8 cellular contexts compared by ENCODE assay signal in genomic region chr11:107928767-107929507, GRCh38. TPM values are rescaled to one million over a fixed set of nuclear protein-coding genes. Genes with fewer than 3 reads are reported as not detected.
A peak's percentile ranks its signal among the peaks of the same experiment; 100 is the strongest.
DNase-seq lines count a peak whose midpoint lies in the region; ATAC-seq and TF ChIP-seq lines count a peak whose summit lies in the region.

No MANE protein-coding gene starts in this region.

- H3K27me3 ChIP-seq in NT2/D1 (ENCODE audit: insufficient read depth, insufficient read length): no peaks in the 10 kb centered on the region
- H3K27me3 ChIP-seq in lung (ENCODE audit: control insufficient read depth, insufficient read depth): no peaks in the 10 kb centered on the region
- H3K27me3 ChIP-seq in thymus (ENCODE audit: control insufficient read depth, insufficient read depth): peaks cover 13% of the 10 kb centered on the region
- peaks cover 30% of the 10 kb centered on the region for H3K27me3 ChIP-seq in foreskin keratinocyte

- peak overlapping the region; percentile 79 for H3K4me3 ChIP-seq in NT2/D1 (ENCODE audit: insufficient read length, low read depth)
- H3K4me3 ChIP-seq in lung: peak overlapping the region; percentile 51
- peak overlapping the region; percentile 40 for H3K4me3 ChIP-seq in thymus (ENCODE audit: low read length)

- TF ChIP-seq POLR2A in GM18505 (IDR thresholded peaks at IDR 0.05; ENCODE audit: borderline replicate concordance, extremely low read depth, insufficient read depth, insufficient read length): no peak

- H3K36me3 ChIP-seq in NT2/D1 (ENCODE audit: insufficient read depth, insufficient read length, low read length) (no peaks in the 10 kb centered on the region), lung (ENCODE audit: control insufficient read depth in 2 of 2, insufficient read depth in 2 of 2, low read length in 2 of 2) (no peaks in the 10 kb centered on the region), thymus (ENCODE audit: control insufficient read depth, insufficient read depth) (no peaks in the 10 kb centered on the region)

- H3K27ac ChIP-seq in lung (ENCODE audit: low read depth in 1 of 2, low read length in 1 of 2) (no peak overlapping the region), thymus (ENCODE audit: low read depth) (no peak overlapping the region), foreskin keratinocyte (no peak overlapping the region)

- no peaks in the 10 kb centered on the region for H3K9me3 ChIP-seq in NT2/D1 (ENCODE audit: insufficient read depth, low read length)
- no peaks in the 10 kb centered on the region for H3K9me3 ChIP-seq in lung (ENCODE audit: control insufficient read depth in 2 of 2, insufficient read depth in 1 of 2, low read length in 1 of 2)
- peaks cover 2% of the 10 kb centered on the region for H3K9me3 ChIP-seq in thymus (ENCODE audit: control insufficient read depth)

- H3K4me1 ChIP-seq in NT2/D1 (ENCODE audit: insufficient read depth, insufficient read length): no peaks in the 10 kb centered on the region
- peaks cover 0 to 10% of the 10 kb centered on the region in 2 donors for H3K4me1 ChIP-seq in lung (ENCODE audit: control insufficient read depth in 2 of 2, insufficient read depth in 2 of 2, low read length in 2 of 2)
- H3K4me1 ChIP-seq in thymus (ENCODE audit: control insufficient read depth, insufficient read depth, low read length): no peaks in the 10 kb centered on the region
- H3K4me1 ChIP-seq in foreskin keratinocyte: no peaks in the 10 kb centered on the region

- H3K9ac ChIP-seq in NT2/D1 (ENCODE audit: insufficient read length, low read depth): peak overlapping the region; percentile 76

- TF ChIP-seq CTCF in lung (IDR thresholded peaks at IDR 0.05; ENCODE audit: control extremely low read depth, extremely low read depth) (no peak), foreskin keratinocyte (conservative IDR thresholded peaks at IDR 0.05) (no peak)

- WGBS in lung, 2 donors: 2% methylated on average over 35 to 41 of the region's 41 CpGs
- 4% methylated on average over 41 of the region's 41 CpGs for WGBS in thymus

- ATAC-seq in GM18505 (IDR thresholded peaks at IDR 0.05; ENCODE audit: unreplicated experiment) (peak; percentile 10), HG03097 (IDR thresholded peaks at IDR 0.05; ENCODE audit: low FRiP score, unreplicated experiment) (peak; percentile 17), lung (ENCODE audit: insufficient read depth, low FRiP score) (peak; percentile 25), foreskin keratinocyte (no peak)

- peak; percentile 64 for DNase-seq in ACHN
- no peak for DNase-seq in NT2/D1 (ENCODE audit: low read depth, low spot score)
- peak; percentile 61 for DNase-seq in cerebellar cortex (ENCODE audit: low spot score)
- no peak for DNase-seq in lung (ENCODE audit: low spot score)
- DNase-seq in foreskin keratinocyte: no peak

- in situ Hi-C loops in ACHN (cut with HindIII; ENCODE audit: low pct_ligation_motif_present, low pct_unique_long_range_greater_than_20kb, low sequenced_read_pairs): no loop called here

RNA-seq across cellular contexts. Expression of gene RAB39A, which starts 0.7 kb away (rescaled TPM):
- total RNA-seq in lung (1 to 10 TPM; 2.0 to 3.6 TPM), foreskin keratinocyte (not detected in 2 replicates)
- polyA plus RNA-seq in lung (1 to 10 TPM in 1 of 2 donors, under 1 TPM in 1; 0.30 to 3.0 TPM), thymus (0.66 TPM), foreskin keratinocyte (not detected in 2 replicates)

Comparison
In these comparisons a context has a peak if more than half of its experiments do, and no peak if none do; other contexts are left out.
1. DNase-seq: peak in ACHN (single experiment) and cerebellar cortex (single experiment); none in NT2/D1 (single experiment), lung (single experiment) and foreskin keratinocyte (0 of 2).
2. Peak in every context shown above with its lines, with median percentiles within 50 percentile points of each other: H3K4me3 ChIP-seq.